In the genomic region with DNA sequence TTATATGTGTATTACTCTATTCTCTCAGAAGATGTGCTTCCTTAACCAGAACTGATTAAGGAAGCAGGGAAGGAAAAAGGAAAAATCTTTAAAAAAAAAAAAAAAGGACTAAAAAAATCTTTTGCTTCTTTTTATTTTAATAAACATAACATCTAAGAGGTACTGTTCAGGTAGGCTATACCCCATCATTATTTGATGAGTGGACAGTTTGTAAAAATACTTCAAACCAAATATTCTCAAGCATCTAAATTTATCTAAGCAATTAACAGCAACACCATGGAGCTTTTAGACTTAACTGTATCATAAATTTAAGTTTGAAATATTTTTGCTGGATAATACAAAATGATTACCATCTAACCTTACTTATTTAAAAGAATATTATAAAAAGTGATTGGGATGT, we compare ENCODE assay signal across 28 cellular contexts.
"Had no signal": no experiment of that assay in that cellular context is flagged by ENCODE, and none has a peak within 500 bp of the region (broad histone marks: within the 10 kb centered on the region; RNA-seq: fewer than 3 reads in every experiment).

No MANE protein-coding gene starts in this region.

- H2AFZ ChIP-seq: neural progenitor cell, parathyroid adenoma had no signal

- H3K27ac ChIP-seq: neural progenitor cell, ovary, parathyroid adenoma, psoas muscle, skin epidermis, spleen, suprapubic skin, testis, tibial artery, transverse colon, upper lobe of right lung, uterus had no signal

- H3K4me3 ChIP-seq: neural progenitor cell, ovary, psoas muscle, skin epidermis, smooth muscle cell, spleen, suprapubic skin, testis, tibial artery, transverse colon, upper lobe of right lung, uterus had no signal

- H3K4me1 ChIP-seq: psoas muscle, spleen, suprapubic skin, testis, tibial artery, upper lobe of right lung, uterus had no signal

- H3K4me2 ChIP-seq: neural progenitor cell, smooth muscle cell had no signal

- DNase-seq: natural killer cell; occipital lobe; ovary; posterior cingulate gyrus; psoas muscle; right cardiac atrium; spleen; stimulated activated CD4-positive, alpha-beta T cell treated with anti-CD3 and anti-CD28 coated beads, Interleukin-12 subunit alpha, Interleukin-12 subunit beta, amount 100 ng/mL, for 4 hours; stimulated activated CD4-positive, alpha-beta T cell treated with anti-CD3 and anti-CD28 coated beads, Interleukin-1b, Interleukin-23, amount 100 ng/mL, for 48 hours; stimulated activated CD4-positive, alpha-beta T cell treated with anti-CD3 and anti-CD28 coated beads, Interleukin-4, amount 100 ng/mL, for 1 hour; stimulated activated CD4-positive, alpha-beta T cell treated with anti-CD3 and anti-CD28 coated beads, Interleukin-4, amount 100 ng/mL, for 4 hours; stimulated activated CD8-positive, alpha-beta memory T cell treated with anti-CD3 and anti-CD28 coated beads, Interleukin-4, amount 100 ng/mL, for 48 hours; stimulated activated naive CD4-positive, alpha-beta T cell; stimulated activated naive CD8-positive, alpha-beta T cell treated with anti-CD3 and anti-CD28 coated beads, Interleukin-15, amount 100 ng/mL, for 72 hours; stimulated activated naive CD8-positive, alpha-beta T cell treated with anti-CD3 and anti-CD28 coated beads, Interleukin-15, Interleukin-2, amounts not matched to agents 100 U/mL and 50 U/mL, for 24 hours; substantia nigra; testis; tibial artery; transverse colon; upper lobe of right lung; uterus had no signal

- H3K27me3 ChIP-seq: neural progenitor cell, ovary, spleen, suprapubic skin, testis, tibial artery, transverse colon, upper lobe of right lung, uterus had no signal

- H3K36me3 ChIP-seq: neural progenitor cell, ovary, suprapubic skin, tibial artery, transverse colon, upper lobe of right lung, uterus had no signal

- ATAC-seq: natural killer cell; psoas muscle; right cardiac atrium; sciatic nerve; stimulated activated memory B cell treated with anti-CD40 and anti-IgM and Interleukin-4, amounts not matched to agents 10 μg/mL and 1 μg/mL and 100 μg/mL, for 72 hours; stimulated activated naive CD8-positive, alpha-beta T cell treated with anti-CD3 and anti-CD28 coated beads, Interleukin-15, amount 100 ng/mL, for 72 hours; stimulated activated naive CD8-positive, alpha-beta T cell treated with anti-CD3 and anti-CD28 coated beads, Interleukin-15, Interleukin-2, amounts not matched to agents 100 U/mL and 50 U/mL, for 24 hours; upper lobe of right lung had no signal

- H3K9me3 ChIP-seq: ovary, psoas muscle, spleen, suprapubic skin, testis, tibial artery, transverse colon, upper lobe of right lung, uterus had no signal

- H3K9ac ChIP-seq: neural progenitor cell, parathyroid adenoma had no signal
